Comparison of ENCODE assay signal across 8 cellular contexts in genomic region chr1:153978274-153978909, GRCh38. TPM values are rescaled to one million over a fixed set of nuclear protein-coding genes. Genes with fewer than 3 reads are reported as not detected.
DNase-seq lines count a peak whose midpoint lies in the region; ATAC-seq and TF ChIP-seq lines count a peak whose summit lies in the region.

No MANE protein-coding gene starts in this region.

- no peaks in the 10 kb centered on the region for H3K27me3 ChIP-seq in BJ (ENCODE audit: control insufficient read depth, insufficient read depth, low read length)

- H3K4me3 ChIP-seq in BJ (ENCODE audit: low read depth, low read length) (peak overlapping the region; percentile 89), choroid plexus epithelial cell (ENCODE audit: low read depth, low read length) (peak overlapping the region; percentile 96)

- TF ChIP-seq CTCF in BJ (IDR thresholded peaks at IDR 0.05; ENCODE audit: insufficient read depth, low read depth, low read length), result no peak
- no peak for TF ChIP-seq CTCF in choroid plexus epithelial cell (conservative IDR thresholded peaks at IDR 0.05; ENCODE audit: low read depth, low read length)
- TF ChIP-seq CTCF in RWPE1 (conservative IDR thresholded peaks at IDR 0.05; ENCODE audit: low read depth), result no peak

- H3K27ac Mint-ChIP-seq in naive thymus-derived CD8-positive, alpha-beta T cell, result peak overlapping the region in 9 of 10 donors; percentile 91 to 98 (median 95)

- CTCF ChIA-PET in BJ (lab: Yijun Ruan, JAX) (interaction anchor here (0.7 to 6.7 kb wide), 5 partner anchors 8 to 200 kb away, joined by 3 to 32 read pairs (median 16); partner anchors contain the start of genes CREB3L4, RAB13 and SLC39A1), RWPE1 (lab: Yijun Ruan, JAX) (interaction anchor here (1.0 to 1.3 kb wide), 2 partner anchors 8 to 32 kb away, joined by 4 to 5 read pairs; partner anchors contain the start of genes DENND4B and RAB13)

- peak overlapping the region; percentile 90 for H3K27ac ChIP-seq in KOPT-K1 (ENCODE audit: low read depth, low read length, poor library complexity, severe bottlenecking)
- no peak overlapping the region for H3K27ac ChIP-seq in RWPE1

- H3K36me3 Mint-ChIP-seq in naive thymus-derived CD8-positive, alpha-beta T cell, result peaks cover 0 to 32% (median 0%) of the 10 kb centered on the region in 3 donors

- H3K36me3 ChIP-seq in BJ (ENCODE audit: control insufficient read depth, insufficient read depth, low read length) (peaks cover 16% of the 10 kb centered on the region), KOPT-K1 (ENCODE audit: insufficient read depth, low read length) (peaks cover 30% of the 10 kb centered on the region)

- no peak for ATAC-seq in naive thymus-derived CD8-positive, alpha-beta T cell

- no peaks in the 10 kb centered on the region for H3K27me3 Mint-ChIP-seq in naive thymus-derived CD8-positive, alpha-beta T cell

- DNase-seq in BJ (ENCODE audit: low read depth) (no peak), choroid plexus epithelial cell (ENCODE audit: low read depth) (no peak), RWPE1 (ENCODE audit: low spot score) (no peak), activated gamma-delta T cell (lab: John Stamatoyannopoulos, UW) (no peak), islet precursor cell (no peak)
- DNase-seq in naive thymus-derived CD8-positive, alpha-beta T cell, result no peak
- no peak for DNase-seq in effector CD8-positive, alpha-beta T cell (lab: John Stamatoyannopoulos, UW)

- peaks cover 11 to 42% (median 37%) of the 10 kb centered on the region in 4 donors for H3K4me1 Mint-ChIP-seq in naive thymus-derived CD8-positive, alpha-beta T cell

- POLR2A ChIA-PET in BJ (lab: Charles Lee) (interaction anchor here (1.3 to 2.3 kb wide), 3 partner anchors 11 to 15 kb away, joined by 6 to 17 read pairs (median 11); partner anchors contain the start of genes CREB3L4, RPS27 and SLC39A1), RWPE1 (lab: Yijun Ruan, JAX; ENCODE audit: low non-redundant PET) (interaction anchor here (0.5 to 2.8 kb wide), 2 partner anchors 12 to 1954 kb away, joined by 3 to 16 read pairs; partner anchors contain the start of gene CREB3L4)
- POLR2A ChIA-PET in naive thymus-derived CD8-positive, alpha-beta T cell (lab: Charles Lee), result interaction anchor here (1.0 to 5.6 kb wide), 12 partner anchors 8 to 344 kb away, joined by 3 to 143 read pairs (median 19); partner anchors contain the start of genes CHTOP, CREB3L4, CRTC2 and DENND4B

- H3K4me3 Mint-ChIP-seq in naive thymus-derived CD8-positive, alpha-beta T cell, result peak overlapping the region; percentile 91 to 98 (median 97)

- H3K9me3 Mint-ChIP-seq in naive thymus-derived CD8-positive, alpha-beta T cell, result no peaks in the 10 kb centered on the region

- H3K9me3 ChIP-seq in KOPT-K1 (ENCODE audit: insufficient read depth, low read length, poor library complexity, severe bottlenecking), result no peaks in the 10 kb centered on the region

RNA-seq across cellular contexts. Expression of gene JTB, which starts 0.9 kb away (rescaled TPM):
- polyA plus RNA-seq in BJ (2011; rRNA removed), result 189 and 227 TPM in 2 replicates
- polyA minus RNA-seq in BJ (2011; rRNA and poly(A)+ RNA removed), result 38.3 and 54.4 TPM in 2 replicates
- 100 to 1,000 TPM; 120 to 121 TPM for total RNA-seq in naive thymus-derived CD8-positive, alpha-beta T cell
- polyA plus RNA-seq in naive thymus-derived CD8-positive, alpha-beta T cell, result 100 to 1,000 TPM; 302 to 384 (median 322) TPM

RNA-seq across cellular contexts. Expression of gene RAB13, which starts 7.7 kb away (rescaled TPM):
- 69.5 and 92.8 TPM in 2 replicates for polyA plus RNA-seq in BJ (2011; rRNA removed)
- polyA minus RNA-seq in BJ (2011; rRNA and poly(A)+ RNA removed), result 15.7 and 18.4 TPM in 2 replicates
- 1 to 10 TPM; 2.8 to 3.1 TPM for total RNA-seq in naive thymus-derived CD8-positive, alpha-beta T cell
- polyA plus RNA-seq in naive thymus-derived CD8-positive, alpha-beta T cell, result 1 to 10 TPM in 1 of 3 donors, under 1 TPM in 2; 0.53 to 1.0 (median 0.66) TPM

RNA-seq across cellular contexts. Expression of gene CREB3L4, which starts 10.7 kb away (rescaled TPM):
- polyA plus RNA-seq in BJ (2011; rRNA removed), result 8.0 and 8.7 TPM in 2 replicates
- 3.6 and 6.2 TPM in 2 replicates for polyA minus RNA-seq in BJ (2011; rRNA and poly(A)+ RNA removed)
- 10 to 100 TPM; 11.1 to 13.2 TPM for total RNA-seq in naive thymus-derived CD8-positive, alpha-beta T cell
- 1 to 10 TPM; 4.3 to 6.0 (median 4.4) TPM for polyA plus RNA-seq in naive thymus-derived CD8-positive, alpha-beta T cell

RNA-seq across cellular contexts. Expression of gene RPS27, which starts 12.2 kb away (rescaled TPM):
- polyA plus RNA-seq in BJ (2011; rRNA removed), result 8,584 and 9,070 TPM in 2 replicates
- polyA minus RNA-seq in BJ (2011; rRNA and poly(A)+ RNA removed), result 233 and 296 TPM in 2 replicates
- total RNA-seq in naive thymus-derived CD8-positive, alpha-beta T cell, result 1,000 to 10,000 TPM; 5,101 to 5,184 TPM
- over 10,000 TPM; 23,491 to 26,660 (median 26,449) TPM for polyA plus RNA-seq in naive thymus-derived CD8-positive, alpha-beta T cell

RNA-seq across cellular contexts. Expression of gene SLC39A1, which starts 15.1 kb away (rescaled TPM):
- 97.6 and 121 TPM in 2 replicates for polyA plus RNA-seq in BJ (2011; rRNA removed)
- polyA minus RNA-seq in BJ (2011; rRNA and poly(A)+ RNA removed), result 47.4 and 67.6 TPM in 2 replicates
- 10 to 100 TPM; 14.7 to 14.9 TPM for total RNA-seq in naive thymus-derived CD8-positive, alpha-beta T cell
- 10 to 100 TPM; 29.5 to 35.2 (median 32.6) TPM for polyA plus RNA-seq in naive thymus-derived CD8-positive, alpha-beta T cell

Comparison
In these comparisons a context has a peak if more than half of its experiments do, and no peak if none do; other contexts are left out.
1. RNA of gene RAB13, which starts 7.7 kb away (polyA plus RNA-seq): 69.5 to 92.8 TPM in BJ; 0.53 to 1.0 TPM in naive thymus-derived CD8-positive, alpha-beta T cell; every median in the first group is over 10 times any median in the second.